ENCODE assay signal across 26 cellular contexts in genomic region chr11:112543390-112543789, GRCh38.
"Had no signal": no experiment of that assay in that cellular context is flagged by ENCODE, and none has a peak within 500 bp of the region (broad histone marks: within the 10 kb centered on the region; RNA-seq: fewer than 3 reads in every experiment).

No MANE protein-coding gene starts in this region.

- DNase-seq: cortex of kidney; dorsolateral prefrontal cortex; effector CD8-positive, alpha-beta T cell; gastrocnemius medialis; heart right ventricle; hypothalamus; mesenchymal stem cell; midbrain; occipital lobe; retina; spleen; stimulated activated CD4-positive, alpha-beta T cell treated with anti-CD3 and anti-CD28 coated beads, Interleukin-15, amount 100 ng/mL, for 24 hours; stimulated activated CD4-positive, alpha-beta T cell treated with anti-CD3 and anti-CD28 coated beads, Interleukin-1b, Interleukin-23, amount 100 ng/mL, for 48 hours; stimulated activated CD4-positive, alpha-beta T cell treated with anti-CD3 and anti-CD28 coated beads, Interleukin-4, amount 100 ng/mL, for 24 hours; stimulated activated naive CD4-positive, alpha-beta T cell; stomach; substantia nigra; trophoblast cell had no signal

- H3K36me3 ChIP-seq: gastrocnemius medialis, heart right ventricle, prostate gland, spleen, stomach, thoracic aorta, vagina had no signal

- H3K79me2 ChIP-seq: parathyroid adenoma had no signal

- H3K4me1 ChIP-seq: parathyroid adenoma, prostate gland, spleen, vagina had no signal

- H2AFZ ChIP-seq: parathyroid adenoma had no signal

- H3K4me3 ChIP-seq: dorsolateral prefrontal cortex, gastrocnemius medialis, heart right ventricle, lung, prostate gland, spleen, stomach, thoracic aorta, vagina had no signal

- ATAC-seq: esophagus mucosa, gastrocnemius medialis, left lobe of liver, sciatic nerve had no signal

- H3K9me3 ChIP-seq: gastrocnemius medialis, heart right ventricle, prostate gland, spleen, stomach, thoracic aorta, vagina had no signal

- H3K27me3 ChIP-seq: dorsolateral prefrontal cortex, gastrocnemius medialis, spleen, stomach, vagina had no signal

- H3K9ac ChIP-seq: parathyroid adenoma had no signal

- H3K27ac ChIP-seq: dorsolateral prefrontal cortex, gastrocnemius medialis, heart right ventricle, parathyroid adenoma, prostate gland, spleen, stomach, thoracic aorta, vagina had no signal
